In the genomic region with DNA sequence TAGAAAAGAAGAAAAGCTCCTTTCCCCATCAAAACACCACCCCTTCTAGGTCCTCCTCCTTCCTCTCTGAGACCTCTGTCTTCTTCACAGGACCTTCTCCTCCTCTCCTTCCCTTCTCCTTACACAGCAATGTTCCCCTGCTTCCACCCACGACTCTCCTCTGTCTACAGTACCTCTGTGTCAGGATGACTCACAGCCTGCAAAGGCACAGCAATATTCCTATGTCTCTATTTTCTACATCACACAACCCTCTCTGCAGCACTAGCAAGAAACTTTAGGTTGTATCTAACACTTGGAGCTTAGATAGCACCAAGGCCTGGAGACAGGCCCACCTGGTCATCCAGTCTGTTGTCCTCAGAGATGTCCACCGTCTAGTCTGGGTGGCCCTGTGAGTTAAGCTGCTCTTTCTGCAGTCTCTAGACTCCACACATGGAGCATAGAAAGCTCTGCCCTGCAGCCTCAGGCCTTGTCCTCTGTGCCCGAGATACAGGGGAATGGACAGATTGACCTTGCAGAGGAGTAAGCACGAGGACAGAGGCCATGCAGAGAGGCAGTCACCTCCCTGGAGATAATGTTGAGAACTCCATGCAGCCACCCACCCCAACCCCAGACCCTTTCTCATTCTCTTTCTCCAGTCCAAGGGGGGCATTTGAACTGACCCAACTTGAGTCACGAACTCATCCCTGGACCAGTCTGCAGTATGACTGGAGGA, we compare ENCODE assay signal across 9 cellular contexts.
DNase-seq lines count a peak whose midpoint lies in the region; ATAC-seq and TF ChIP-seq lines count a peak whose summit lies in the region.
"Had no signal": no experiment of that assay in that cellular context is flagged by ENCODE, and none has a peak within 500 bp of the region (broad histone marks: within the 10 kb centered on the region; RNA-seq: fewer than 3 reads in every experiment).

No MANE protein-coding gene starts in this region.

- H3K27ac ChIP-seq in body of pancreas (peak overlapping the region in 2 of 4 donors; percentile 21 to 69), testis (peak overlapping the region in 1 of 2 donors; percentile 54)
- H3K27ac ChIP-seq: WERI-Rb-1 had no signal

- H3K4me1 ChIP-seq in body of pancreas (peaks cover 10% of the 10 kb centered on the region), testis (peaks cover 9% of the 10 kb centered on the region)

- no peak overlapping the region for H3K4me3 ChIP-seq in body of pancreas
- no peak overlapping the region for H3K4me3 ChIP-seq in testis

- H3K9me3 ChIP-seq in body of pancreas (no peaks in the 10 kb centered on the region), testis (no peaks in the 10 kb centered on the region)

- H3K36me3 ChIP-seq in body of pancreas (replicated peaks in 1 of 2; ENCODE audit: insufficient read depth in 1 of 2, low read depth in 2 of 2) (no peaks in the 10 kb centered on the region), testis (ENCODE audit: low read depth, missing control alignments) (no peaks in the 10 kb centered on the region)
- H3K36me3 ChIP-seq: WERI-Rb-1 had no signal

- DNase-seq in Ammon's horn (ENCODE audit: low spot score), result peak; percentile 67
- DNase-seq in HT1080 (ENCODE audit: low read depth), result peak; percentile 63
- peak in 1 of 4 donors; percentile 56 for DNase-seq in body of pancreas
- DNase-seq in myocyte (ENCODE audit: low read depth), result peak; percentile 37
- no peak for DNase-seq in HuH-7.5 (ENCODE audit: low spot score)
- no peak for DNase-seq in NK-92 treated with Interleukin-12 subunit alpha and Interleukin-12 subunit beta, amount 100 ng/mL, for 24 hours (lab: John Stamatoyannopoulos, UW)
- DNase-seq in testis, result no peak
- DNase-seq: WERI-Rb-1 had no signal

- ATAC-seq in body of pancreas, result peak; percentile 13
- ATAC-seq in HG03095 (IDR thresholded peaks at IDR 0.05; ENCODE audit: unreplicated experiment), result no peak

- 64 to 70% methylated on average over 5 of the region's 5 CpGs for WGBS in body of pancreas, 2 donors
- WGBS in testis, 2 donors, result 45 to 65% methylated on average over 3 to 5 of the region's 5 CpGs

- H3K27me3 ChIP-seq in body of pancreas (no peaks in the 10 kb centered on the region), testis (no peaks in the 10 kb centered on the region)

- intact Hi-C loops in body of pancreas (cut with DNase I), result no loop called here
- intact Hi-C loops in testis (cut with DNase I; ENCODE audit: low total_unique reads), result loop anchor here (5.0 kb wide), 1 partner anchor 196 kb away; no protein-coding TSS in a partner anchor

- no peak for TF ChIP-seq POLR2A in body of pancreas (IDR thresholded peaks at IDR 0.05)
- TF ChIP-seq POLR2A in testis (IDR thresholded peaks at IDR 0.05), result no peak

- TF ChIP-seq CTCF in body of pancreas (IDR thresholded peaks at IDR 0.05) (no peak), testis (IDR thresholded peaks at IDR 0.05) (no peak)

Comparison
In these comparisons a context has a peak if more than half of its experiments do, and no peak if none do; other contexts are left out.
1. DNase-seq: peak in Ammon's horn (single experiment), HT1080 (single experiment) and myocyte (single experiment); none in HuH-7.5 (single experiment), NK-92 treated with Interleukin-12 subunit alpha and Interleukin-12 subunit beta, amount 100 ng/mL, for 24 hours (single experiment) and testis (single experiment).